ENCODE assay signal across 15 cellular contexts in genomic region chr20:20073851-20074252, GRCh38. TPM values are rescaled to one million over a fixed set of nuclear protein-coding genes. Genes with fewer than 3 reads are reported as not detected.
DNase-seq lines count a peak whose midpoint lies in the region; ATAC-seq lines count a peak whose summit lies in the region.
"Had no signal": no experiment of that assay in that cellular context is flagged by ENCODE, and none has a peak within 500 bp of the region (broad histone marks: within the 10 kb centered on the region; RNA-seq: fewer than 3 reads in every experiment).

No MANE protein-coding gene starts in this region.

- H3K36me3 ChIP-seq in neuron (ENCODE audit: insufficient read depth, low read length): no peaks in the 10 kb centered on the region
- H3K36me3 ChIP-seq: esophagus squamous epithelium, sigmoid colon had no signal

- DNase-seq in LHCN-M2 (ENCODE audit: low read depth) (peak; percentile 60), NCI-H187 treated with DMSO at 0.1 percent for 48 hours (lab: John Stamatoyannopoulos, UW) (peak; percentile 28), SK-MEL-5 (ENCODE audit: low read depth, low spot score) (peak; percentile 70), A172 (ENCODE audit: low spot score) (no peak)
- no peak for DNase-seq in stimulated activated CD4-positive, alpha-beta T cell treated with anti-CD3 and anti-CD28 coated beads, Interleukin-2, amount 100 ng/mL, for 24 hours
- DNase-seq: activated CD4-positive, alpha-beta T cell treated with anti-CD3 and anti-CD28 coated beads for 36 hours; CD4-positive, CD25-positive, alpha-beta regulatory T cell; esophagus squamous epithelium; nephron progenitor cell; sigmoid colon had no signal

- H3K9me3 ChIP-seq in neuron (ENCODE audit: low read length): no peaks in the 10 kb centered on the region
- H3K9me3 ChIP-seq: esophagus squamous epithelium, sigmoid colon had no signal

- no peaks in the 10 kb centered on the region for H3K27me3 ChIP-seq in neuron (ENCODE audit: insufficient read depth, low read length)
- H3K27me3 ChIP-seq: sigmoid colon had no signal

- no peak overlapping the region for H3K4me3 ChIP-seq in neuron (ENCODE audit: low read length)
- H3K4me3 ChIP-seq: esophagus squamous epithelium, sigmoid colon had no signal

- peaks cover 17% of the 10 kb centered on the region for H3K4me1 ChIP-seq in neuron (ENCODE audit: insufficient read depth, low read length)
- H3K4me1 ChIP-seq: esophagus squamous epithelium, sigmoid colon had no signal

- no peak for ATAC-seq in GM19351 (IDR thresholded peaks at IDR 0.05; ENCODE audit: unreplicated experiment)
- ATAC-seq: activated CD4-positive, alpha-beta T cell treated with anti-CD3 and anti-CD28 coated beads for 36 hours had no signal

- in situ Hi-C loops in SK-MEL-5 (cut with HindIII; ENCODE audit: low pct_unique_long_range_greater_than_20kb, low sequenced_read_pairs): no loop called here

- H2AFZ ChIP-seq in neuron (ENCODE audit: low read depth, low read length): peak overlapping the region; percentile 8

RNA-seq across cellular contexts. Expression of gene CFAP61, which starts 21.5 kb away (rescaled TPM):
- 0.06 TPM in 1 of 2 replicates, not detected in the other for total RNA-seq in LHCN-M2 (2014; rRNA removed)
- not detected for polyA plus RNA-seq in LHCN-M2 (2012)
- 39.3 and 54.6 TPM in 2 replicates for total RNA-seq in SK-MEL-5 (2014; rRNA removed; shearing (Covaris generic))
- polyA plus RNA-seq in SK-MEL-5 (2015; cell fraction: cytosol; rRNA removed): 20.2 and 27.1 TPM in 2 replicates
- 38.9 and 57.5 TPM in 2 replicates for polyA plus RNA-seq in SK-MEL-5 (2015; cell fraction: nucleus; rRNA removed)
- 0.16 and 0.22 TPM in 2 replicates for total RNA-seq in A172 (2014; rRNA removed; shearing (Covaris generic))
- total RNA-seq: activated T-helper 1 cell treated with anti-CD3 and anti-CD28 coated beads, Interleukin-12 subunit alpha, Interleukin-12 subunit beta, Interleukin-2, Interleukin-4 antibody, amounts not matched to agents 30 ng/mL and 10 ng/mL and 1 ng/mL, durations not matched to agents 14 hours and 24 hours and 36 hours; CD4-positive, CD25-positive, alpha-beta regulatory T cell; T-helper 1 cell treated with Interleukin-12 subunit alpha and Interleukin-12 subunit beta and Interleukin-4 antibody, amounts not matched to agents 30 ng/mL and 1 ng/mL, for 36 hours had no signal
- polyA plus RNA-seq: CD4-positive, CD25-positive, alpha-beta regulatory T cell; liver had no signal

RNA-seq across cellular contexts. Expression of gene CRNKL1, which starts 21.6 kb away (rescaled TPM):
- total RNA-seq in LHCN-M2 (2014; rRNA removed): 30.1 and 31.1 TPM in 2 replicates
- 10.4 TPM for polyA plus RNA-seq in LHCN-M2 (2012)
- 61.4 and 73.7 TPM in 2 replicates for total RNA-seq in SK-MEL-5 (2014; rRNA removed; shearing (Covaris generic))
- 20.1 and 23.7 TPM in 2 replicates for polyA plus RNA-seq in SK-MEL-5 (2015; cell fraction: cytosol; rRNA removed)
- polyA plus RNA-seq in SK-MEL-5 (2015; cell fraction: nucleus; rRNA removed): 29.5 and 32.0 TPM in 2 replicates
- 48.2 and 50.8 TPM in 2 replicates for total RNA-seq in A172 (2014; rRNA removed; shearing (Covaris generic))

RNA-seq across cellular contexts. Expression of gene NAA20, which starts 56.7 kb away (rescaled TPM):
- total RNA-seq in LHCN-M2 (2014; rRNA removed): 39.1 and 59.8 TPM in 2 replicates
- polyA plus RNA-seq in LHCN-M2 (2012): 56.3 TPM
- 89.5 and 95.8 TPM in 2 replicates for total RNA-seq in SK-MEL-5 (2014; rRNA removed; shearing (Covaris generic))
- polyA plus RNA-seq in SK-MEL-5 (2015; cell fraction: cytosol; rRNA removed): 101 and 112 TPM in 2 replicates
- 48.9 and 57.0 TPM in 2 replicates for polyA plus RNA-seq in SK-MEL-5 (2015; cell fraction: nucleus; rRNA removed)
- total RNA-seq in A172 (2014; rRNA removed; shearing (Covaris generic)): 92.8 and 106 TPM in 2 replicates

Comparison
In these comparisons a context has a peak if more than half of its experiments do, and no peak if none do; other contexts are left out.
1. DNase-seq: peak in LHCN-M2 (single experiment), NCI-H187 treated with DMSO at 0.1 percent for 48 hours (single experiment) and SK-MEL-5 (single experiment); none in A172 (single experiment) and stimulated activated CD4-positive, alpha-beta T cell treated with anti-CD3 and anti-CD28 coated beads, Interleukin-2, amount 100 ng/mL, for 24 hours (0 of 2).
2. RNA of gene CFAP61, which starts 21.5 kb away (total RNA-seq): 39.3 to 54.6 TPM in SK-MEL-5; 0.16 to 0.22 TPM in A172 and 0.06 TPM in LHCN-M2; every median in the first group is over 10 times any median in the second.